Comparison of ENCODE assay signal across 16 cellular contexts in genomic region chr6:52513464-52513863, GRCh38.
A peak's percentile ranks its signal among the peaks of the same experiment; 100 is the strongest.
DNase-seq lines count a peak whose midpoint lies in the region; ATAC-seq and TF ChIP-seq lines count a peak whose summit lies in the region.
"Had no signal": no experiment of that assay in that cellular context is flagged by ENCODE, and none has a peak within 500 bp of the region (broad histone marks: within the 10 kb centered on the region; RNA-seq: fewer than 3 reads in every experiment).

No MANE protein-coding gene starts in this region.

- H3K27me3 ChIP-seq in AG04450 (ENCODE audit: control insufficient read depth, insufficient read depth, low read length) (no peaks in the 10 kb centered on the region), fibroblast of lung (ENCODE audit: control insufficient read depth, insufficient read depth, low read length) (no peaks in the 10 kb centered on the region), gastrocnemius medialis (no peaks in the 10 kb centered on the region)

- POLR2A ChIA-PET in AG04450 (lab: Yijun Ruan, JAX) = no interaction called here

- no peak for TF ChIP-seq POLR2A in gastrocnemius medialis (IDR thresholded peaks at IDR 0.05)

- no peak for DNase-seq in AG04450 (ENCODE audit: low read depth, low spot score)
- DNase-seq in OCI-M1 (lab: John Stamatoyannopoulos, UW) = peak; percentile 63
- DNase-seq in fibroblast of lung (ENCODE audit: low read depth in 2 of 2) = no peak
- no peak for DNase-seq in gastrocnemius medialis
- no peak for DNase-seq in stimulated activated naive B cell treated with anti-CD40 and anti-IgM and Interleukin-4, amounts not matched to agents 10 μg/mL and 1 μg/mL and 100 μg/mL, for 72 hours
- no peak for DNase-seq in retina
- DNase-seq in NCI-H2029 treated with DMSO at 0.1 percent for 48 hours (lab: John Stamatoyannopoulos, UW) = no peak
- DNase-seq: activated CD4-positive, alpha-beta T cell treated with anti-CD3 and anti-CD28 coated beads for 1 hour; caudate nucleus; head of caudate nucleus; NCI-H1417; NCI-H510A treated with DMSO at 0.1 percent for 48 hours; PC-3; stimulated activated CD4-positive, alpha-beta T cell treated with anti-CD3 and anti-CD28 coated beads, Interleukin-4, amount 100 ng/mL, for 1 hour had no signal

- peaks cover 17 to 35% of the 10 kb centered on the region in 2 donors for H3K36me3 Mint-ChIP-seq in stimulated activated naive B cell treated with anti-CD40 and anti-IgM and Interleukin-4, amounts not matched to agents 10 μg/mL and 1 μg/mL and 100 μg/mL, for 72 hours

- H3K4me2 ChIP-seq in fibroblast of lung (ENCODE audit: extremely low read depth, insufficient read depth, low read length) = no peak overlapping the region

- no peaks in the 10 kb centered on the region for H4K20me1 ChIP-seq in fibroblast of lung (ENCODE audit: control insufficient read depth, extremely low read depth, insufficient read depth, low read length)

- H3K9me3 Mint-ChIP-seq in stimulated activated naive B cell treated with anti-CD40 and anti-IgM and Interleukin-4, amounts not matched to agents 10 μg/mL and 1 μg/mL and 100 μg/mL, for 72 hours = no peaks in the 10 kb centered on the region
- H3K9me3 Mint-ChIP-seq: activated naive CD4-positive, alpha-beta T cell treated with anti-CD3 and anti-CD28 coated beads, Interleukin-2, amount 50 U/mL, for 24 hours had no signal

- H3K9me3 ChIP-seq in AG04450 (ENCODE audit: control insufficient read depth, insufficient read depth, low read length) = no peaks in the 10 kb centered on the region
- no peaks in the 10 kb centered on the region for H3K9me3 ChIP-seq in fibroblast of lung (ENCODE audit: control insufficient read depth, insufficient read depth, low read depth, low read length)
- H3K9me3 ChIP-seq in gastrocnemius medialis = no peaks in the 10 kb centered on the region

- no peak overlapping the region for H2AFZ ChIP-seq in fibroblast of lung (ENCODE audit: low read length)

- no peaks in the 10 kb centered on the region for H3K27me3 Mint-ChIP-seq in stimulated activated naive B cell treated with anti-CD40 and anti-IgM and Interleukin-4, amounts not matched to agents 10 μg/mL and 1 μg/mL and 100 μg/mL, for 72 hours
- H3K27me3 Mint-ChIP-seq: activated naive CD4-positive, alpha-beta T cell treated with anti-CD3 and anti-CD28 coated beads, Interleukin-2, amount 50 U/mL, for 24 hours had no signal

- no peak for TF ChIP-seq CTCF in AG04450 (IDR thresholded peaks at IDR 0.05; ENCODE audit: low read depth, low read length)
- TF ChIP-seq CTCF in fibroblast of lung (conservative IDR thresholded peaks at IDR 0.05 in 1 of 2, IDR thresholded peaks at IDR 0.05 in 1 of 2; ENCODE audit: low read depth in 1 of 2, low read length in 2 of 2) = no peak
- TF ChIP-seq CTCF in gastrocnemius medialis (IDR thresholded peaks at IDR 0.05 in 4 of 5, conservative IDR thresholded peaks at IDR 0.05 in 1 of 5) = no peak

- H3K79me2 ChIP-seq in fibroblast of lung (ENCODE audit: control insufficient read depth, insufficient read depth, low read length) = peaks cover 42% of the 10 kb centered on the region

- H3K4me1 Mint-ChIP-seq in stimulated activated naive B cell treated with anti-CD40 and anti-IgM and Interleukin-4, amounts not matched to agents 10 μg/mL and 1 μg/mL and 100 μg/mL, for 72 hours = no peaks in the 10 kb centered on the region
- H3K4me1 Mint-ChIP-seq: activated naive CD4-positive, alpha-beta T cell treated with anti-CD3 and anti-CD28 coated beads, Interleukin-2, amount 50 U/mL, for 24 hours had no signal

- H3K4me3 ChIP-seq in AG04450 (ENCODE audit: low read depth, low read length) = no peak overlapping the region
- no peak overlapping the region for H3K4me3 ChIP-seq in fibroblast of lung (replicated peaks in 1 of 4; ENCODE audit: control extremely low read depth in 1 of 4, insufficient read depth in 1 of 4, low read depth in 3 of 4, low read length in 4 of 4)
- no peak overlapping the region for H3K4me3 ChIP-seq in gastrocnemius medialis

- in situ Hi-C loops in gastrocnemius medialis (cut with MboI; ENCODE audit: low sequenced_read_pairs in 4 of 4) = loop anchor here in 1 of 4 donors (10.0 kb wide), 1 partner anchor 61 kb away; the partner anchor contains the start of gene TRAM2

- peak overlapping the region; percentile 89 for H3K27ac ChIP-seq in AG04450 (ENCODE audit: low read depth, low read length)
- H3K27ac ChIP-seq in fibroblast of lung (ENCODE audit: insufficient read depth, low read length) = peak overlapping the region; percentile 84
- H3K27ac ChIP-seq in gastrocnemius medialis = peak overlapping the region; percentile 71 to 80 (median 76)

- H3K27ac Mint-ChIP-seq in stimulated activated naive B cell treated with anti-CD40 and anti-IgM and Interleukin-4, amounts not matched to agents 10 μg/mL and 1 μg/mL and 100 μg/mL, for 72 hours = no peak overlapping the region
- H3K27ac Mint-ChIP-seq: activated naive CD4-positive, alpha-beta T cell treated with anti-CD3 and anti-CD28 coated beads, Interleukin-2, amount 50 U/mL, for 24 hours had no signal

- H3K4me1 ChIP-seq in fibroblast of lung (ENCODE audit: control insufficient read depth, extremely low read depth, insufficient read depth, low read length) (peaks cover 80% of the 10 kb centered on the region), gastrocnemius medialis (peaks cover 19 to 36% of the 10 kb centered on the region in 2 donors)

- intact Hi-C loops in gastrocnemius medialis (cut with DNase I; ENCODE audit: low total_unique reads) = loop anchor here (10.0 kb wide), 1 partner anchor 481 kb away; the partner anchor contains the start of gene GSTA4

- no peak overlapping the region for H3K9ac ChIP-seq in fibroblast of lung (ENCODE audit: insufficient read depth, low read length)

- no peak overlapping the region for H3K4me3 Mint-ChIP-seq in stimulated activated naive B cell treated with anti-CD40 and anti-IgM and Interleukin-4, amounts not matched to agents 10 μg/mL and 1 μg/mL and 100 μg/mL, for 72 hours
- H3K4me3 Mint-ChIP-seq: activated naive CD4-positive, alpha-beta T cell treated with anti-CD3 and anti-CD28 coated beads, Interleukin-2, amount 50 U/mL, for 24 hours had no signal

- CTCF ChIA-PET in AG04450 (lab: Charles Lee) = interaction anchor here (0.7 kb wide), 1 partner anchor 96 kb away, joined by 3 read pairs; no protein-coding TSS in a partner anchor

- H3K36me3 ChIP-seq in fibroblast of lung (ENCODE audit: control insufficient read depth, insufficient read depth, low read length) (peaks cover 27% of the 10 kb centered on the region), gastrocnemius medialis (no peaks in the 10 kb centered on the region)

- ATAC-seq in gastrocnemius medialis = no peak
- ATAC-seq in stimulated activated naive B cell treated with anti-CD40 and anti-IgM and Interleukin-4, amounts not matched to agents 10 μg/mL and 1 μg/mL and 100 μg/mL, for 72 hours (replicated peaks) = no peak
- no peak for ATAC-seq in HG02763 (IDR thresholded peaks at IDR 0.05; ENCODE audit: unreplicated experiment)
- ATAC-seq: PC-3 had no signal
